In genomic region chr2:158882297-158882696, GRCh38 we compare ENCODE assay signal across 37 cellular contexts.
"Had no signal": no experiment of that assay in that cellular context is flagged by ENCODE, and none has a peak within 500 bp of the region (broad histone marks: within the 10 kb centered on the region; RNA-seq: fewer than 3 reads in every experiment).

No MANE protein-coding gene starts in this region.

- H3K27ac Mint-ChIP-seq: activated CD4-positive, alpha-beta memory T cell treated with anti-CD3 and anti-CD28 coated beads, Interleukin-2, amount 10 ng/mL, durations not matched to agents 7 days and 5 days; activated CD4-positive, alpha-beta T cell treated with anti-CD3 and anti-CD28 coated beads for 36 hours; activated CD4-positive, alpha-beta T cell treated with anti-CD3 and anti-CD28 coated beads, Interleukin-2, amount 10 ng/mL, durations not matched to agents 7 days and 5 days; activated CD8-positive, alpha-beta memory T cell treated with anti-CD3 and anti-CD28 coated beads, Interleukin-2, amount 10 ng/mL, durations not matched to agents 7 days and 5 days; activated CD8-positive, alpha-beta T cell treated with anti-CD3 and anti-CD28 coated beads, Interleukin-2, amount 10 ng/mL, durations not matched to agents 7 days and 5 days; activated naive CD4-positive, alpha-beta T cell treated with anti-CD3 and anti-CD28 coated beads, Interleukin-2, amount 10 ng/mL, durations not matched to agents 7 days and 5 days; activated naive CD4-positive, alpha-beta T cell treated with anti-CD3 and anti-CD28 coated beads, Interleukin-2, amount 50 U/mL, for 24 hours; activated naive CD8-positive, alpha-beta T cell; activated naive CD8-positive, alpha-beta T cell treated with anti-CD3 and anti-CD28 coated beads, Interleukin-2, amount 10 ng/mL, durations not matched to agents 7 days and 5 days; activated naive CD8-positive, alpha-beta T cell treated with anti-CD3 and anti-CD28 coated beads, Interleukin-2, amount 50 U/mL, for 24 hours; activated T-cell treated with anti-CD3 and anti-CD28 coated beads, Interleukin-2, amount 50 U/mL, for 24 hours; activated T-helper 2 cell treated with anti-CD3 and anti-CD28 coated beads, Interferon-gamma antibody, Interleukin-2, Interleukin-4, amounts not matched to agents 10 μg/mL and 5 μg/mL and 100 μg/mL, durations not matched to agents 14 hours and 24 hours and 36 hours; T-helper 1 cell treated with Interleukin-12 subunit alpha and Interleukin-12 subunit beta and Interleukin-4 antibody, amounts not matched to agents 30 μg/mL and 1 μg/mL, for 36 hours; T-helper 2 cell treated with Interferon-gamma antibody and Interleukin-4, amounts not matched to agents 5 μg/mL and 100 μg/mL, for 36 hours; WTC11 had no signal

- H3K4me1 ChIP-seq: ascending aorta had no signal

- H3K4me3 ChIP-seq: ascending aorta, cardiac muscle cell had no signal

- H3K27me3 Mint-ChIP-seq: activated CD4-positive, alpha-beta memory T cell treated with anti-CD3 and anti-CD28 coated beads, Interleukin-2, amount 10 ng/mL, durations not matched to agents 7 days and 5 days; activated CD4-positive, alpha-beta T cell treated with anti-CD3 and anti-CD28 coated beads, Interleukin-2, amount 10 ng/mL, durations not matched to agents 7 days and 5 days; activated CD8-positive, alpha-beta memory T cell treated with anti-CD3 and anti-CD28 coated beads, Interleukin-2, amount 10 ng/mL, durations not matched to agents 7 days and 5 days; activated naive CD4-positive, alpha-beta T cell treated with anti-CD3 and anti-CD28 coated beads, Interleukin-2, amount 10 ng/mL, durations not matched to agents 7 days and 5 days; activated naive CD8-positive, alpha-beta T cell treated with anti-CD3 and anti-CD28 coated beads, Interleukin-2, amount 50 U/mL, for 24 hours; activated T-cell treated with anti-CD3 and anti-CD28 coated beads, Interleukin-2, amount 50 U/mL, for 24 hours; brain had no signal

- H3K27me3 ChIP-seq: ascending aorta, cardiac muscle cell had no signal

- ATAC-seq: activated CD4-positive, alpha-beta T cell treated with anti-CD3 and anti-CD28 coated beads for 36 hours; activated CD4-positive, CD25-positive, alpha-beta regulatory T cell treated with anti-CD3 and anti-CD28 coated beads, Interleukin-2, amount 50 U/mL, for 24 hours; activated CD8-positive, alpha-beta memory T cell treated with anti-CD3 and anti-CD28 coated beads, Interleukin-2, amount 10 ng/mL, durations not matched to agents 7 days and 5 days; activated CD8-positive, alpha-beta T cell treated with anti-CD3 and anti-CD28 coated beads, Interleukin-2, amount 10 ng/mL, durations not matched to agents 7 days and 5 days; activated naive CD8-positive, alpha-beta T cell treated with anti-CD3 and anti-CD28 coated beads, Interleukin-2, amount 50 U/mL, for 24 hours; WTC11 had no signal

- H3K27ac ChIP-seq: ascending aorta, cardiac muscle cell, WERI-Rb-1 had no signal

- H3K4me1 Mint-ChIP-seq: activated CD4-positive, alpha-beta memory T cell treated with anti-CD3 and anti-CD28 coated beads, Interleukin-2, amount 10 ng/mL, durations not matched to agents 7 days and 5 days; activated CD4-positive, alpha-beta T cell treated with anti-CD3 and anti-CD28 coated beads, Interleukin-2, amount 10 ng/mL, durations not matched to agents 7 days and 5 days; activated CD8-positive, alpha-beta memory T cell treated with anti-CD3 and anti-CD28 coated beads, Interleukin-2, amount 10 ng/mL, durations not matched to agents 7 days and 5 days; activated naive CD4-positive, alpha-beta T cell treated with anti-CD3 and anti-CD28 coated beads, Interleukin-2, amount 10 ng/mL, durations not matched to agents 7 days and 5 days; activated naive CD4-positive, alpha-beta T cell treated with anti-CD3 and anti-CD28 coated beads, Interleukin-2, amount 50 U/mL, for 24 hours; activated naive CD8-positive, alpha-beta T cell treated with anti-CD3 and anti-CD28 coated beads, Interleukin-2, amount 10 ng/mL, durations not matched to agents 7 days and 5 days; activated naive CD8-positive, alpha-beta T cell treated with anti-CD3 and anti-CD28 coated beads, Interleukin-2, amount 50 U/mL, for 24 hours; brain; central memory CD8-positive, alpha-beta T cell; WTC11 had no signal

- H3K9me3 Mint-ChIP-seq: activated CD4-positive, alpha-beta memory T cell treated with anti-CD3 and anti-CD28 coated beads, Interleukin-2, amount 10 ng/mL, durations not matched to agents 7 days and 5 days; activated CD4-positive, alpha-beta T cell treated with anti-CD3 and anti-CD28 coated beads, Interleukin-2, amount 10 ng/mL, durations not matched to agents 7 days and 5 days; activated naive CD4-positive, alpha-beta T cell treated with anti-CD3 and anti-CD28 coated beads, Interleukin-2, amount 10 ng/mL, durations not matched to agents 7 days and 5 days; activated naive CD4-positive, alpha-beta T cell treated with anti-CD3 and anti-CD28 coated beads, Interleukin-2, amount 50 U/mL, for 24 hours; activated naive CD8-positive, alpha-beta T cell treated with anti-CD3 and anti-CD28 coated beads, Interleukin-2, amount 10 ng/mL, durations not matched to agents 7 days and 5 days; activated naive CD8-positive, alpha-beta T cell treated with anti-CD3 and anti-CD28 coated beads, Interleukin-2, amount 50 U/mL, for 24 hours; activated T-cell treated with anti-CD3 and anti-CD28 coated beads, Interleukin-2, amount 50 U/mL, for 24 hours; activated T-helper 2 cell treated with anti-CD3 and anti-CD28 coated beads, Interferon-gamma antibody, Interleukin-2, Interleukin-4, amounts not matched to agents 10 μg/mL and 5 μg/mL and 100 μg/mL, durations not matched to agents 14 hours and 24 hours and 36 hours; central memory CD8-positive, alpha-beta T cell; T-helper 1 cell treated with Interleukin-12 subunit alpha and Interleukin-12 subunit beta and Interleukin-4 antibody, amounts not matched to agents 30 μg/mL and 1 μg/mL, for 36 hours; T-helper 2 cell treated with Interferon-gamma antibody and Interleukin-4, amounts not matched to agents 5 μg/mL and 100 μg/mL, for 36 hours; WTC11 had no signal

- DNase-seq: activated CD4-positive, alpha-beta memory T cell treated with anti-CD3 and anti-CD28 coated beads, Interleukin-2, amount 10 ng/mL, durations not matched to agents 7 days and 5 days; activated CD4-positive, alpha-beta T cell treated with anti-CD3 and anti-CD28 coated beads for 1 hour; activated CD4-positive, alpha-beta T cell treated with anti-CD3 and anti-CD28 coated beads for 36 hours; activated CD4-positive, alpha-beta T cell treated with anti-CD3 and anti-CD28 coated beads for 48 hours; activated CD4-positive, alpha-beta T cell treated with anti-CD3 and anti-CD28 coated beads, Interleukin-2, amount 10 ng/mL, durations not matched to agents 7 days and 5 days; activated CD4-positive, alpha-beta T cell treated with anti-CD3 and anti-CD28 coated beads, Interleukin-2, amount 50 U/mL, for 48 hours; activated CD4-positive, CD25-positive, alpha-beta regulatory T cell; activated CD8-positive, alpha-beta memory T cell treated with anti-CD3 and anti-CD28 coated beads for 24 hours; activated CD8-positive, alpha-beta memory T cell treated with anti-CD3 and anti-CD28 coated beads, Interleukin-2, amount 10 ng/mL, durations not matched to agents 7 days and 5 days; activated CD8-positive, alpha-beta memory T cell treated with anti-CD3 and anti-CD28 coated beads, Interleukin-2, amount 50 U/mL, for 48 hours; activated CD8-positive, alpha-beta T cell treated with anti-CD3 and anti-CD28 coated beads, Interleukin-2, amount 10 ng/mL, durations not matched to agents 7 days and 5 days; activated effector memory CD4-positive, alpha-beta T cell treated with Interleukin-2 at 50 U/mL for 16 hours; activated gamma-delta T cell; activated naive CD4-positive, alpha-beta T cell treated with anti-CD3 and anti-CD28 coated beads, Interleukin-2, amount 10 ng/mL, durations not matched to agents 7 days and 5 days; activated naive CD4-positive, alpha-beta T cell treated with Interleukin-2 at 50 U/mL for 16 hours; activated naive CD8-positive, alpha-beta T cell treated with anti-CD3 and anti-CD28 coated beads, Interleukin-2, amount 10 ng/mL, durations not matched to agents 7 days and 5 days; activated naive CD8-positive, alpha-beta T cell treated with anti-CD3 and anti-CD28 coated beads, Interleukin-2, amount 50 U/mL, for 24 hours; activated T-cell treated with anti-CD3 and anti-CD28 coated beads, Interleukin-2, amount 50 U/mL, for 24 hours; activated T-cell treated with anti-CD3 and anti-CD28 coated beads, Interleukin-2, amount 50 U/mL, for 48 hours; amygdala; anterior cingulate cortex; caudate nucleus; cerebellar nuclear complex; T-helper 2 cell; T-helper 9 cell; WERI-Rb-1 had no signal

- H3K36me3 Mint-ChIP-seq: activated CD8-positive, alpha-beta memory T cell treated with anti-CD3 and anti-CD28 coated beads, Interleukin-2, amount 10 ng/mL, durations not matched to agents 7 days and 5 days; activated naive CD4-positive, alpha-beta T cell treated with anti-CD3 and anti-CD28 coated beads, Interleukin-2, amount 10 ng/mL, durations not matched to agents 7 days and 5 days; activated naive CD4-positive, alpha-beta T cell treated with anti-CD3 and anti-CD28 coated beads, Interleukin-2, amount 50 U/mL, for 24 hours; activated naive CD8-positive, alpha-beta T cell; activated naive CD8-positive, alpha-beta T cell treated with anti-CD3 and anti-CD28 coated beads, Interleukin-2, amount 10 ng/mL, durations not matched to agents 7 days and 5 days; brain; WTC11 had no signal

- H3K9me3 ChIP-seq: ascending aorta had no signal

- H3K36me3 ChIP-seq: ascending aorta, cardiac muscle cell, WERI-Rb-1 had no signal

- H3K4me3 Mint-ChIP-seq: activated CD4-positive, alpha-beta memory T cell treated with anti-CD3 and anti-CD28 coated beads, Interleukin-2, amount 10 ng/mL, durations not matched to agents 7 days and 5 days; activated CD4-positive, alpha-beta T cell treated with anti-CD3 and anti-CD28 coated beads for 36 hours; activated CD4-positive, alpha-beta T cell treated with anti-CD3 and anti-CD28 coated beads, Interleukin-2, amount 10 ng/mL, durations not matched to agents 7 days and 5 days; activated CD8-positive, alpha-beta memory T cell treated with anti-CD3 and anti-CD28 coated beads, Interleukin-2, amount 10 ng/mL, durations not matched to agents 7 days and 5 days; activated CD8-positive, alpha-beta T cell treated with anti-CD3 and anti-CD28 coated beads, Interleukin-2, amount 10 ng/mL, durations not matched to agents 7 days and 5 days; activated naive CD4-positive, alpha-beta T cell treated with anti-CD3 and anti-CD28 coated beads, Interleukin-2, amount 10 ng/mL, durations not matched to agents 7 days and 5 days; activated naive CD4-positive, alpha-beta T cell treated with anti-CD3 and anti-CD28 coated beads, Interleukin-2, amount 50 U/mL, for 24 hours; activated naive CD8-positive, alpha-beta T cell; activated naive CD8-positive, alpha-beta T cell treated with anti-CD3 and anti-CD28 coated beads, Interleukin-2, amount 10 ng/mL, durations not matched to agents 7 days and 5 days; activated naive CD8-positive, alpha-beta T cell treated with anti-CD3 and anti-CD28 coated beads, Interleukin-2, amount 50 U/mL, for 24 hours; activated T-cell treated with anti-CD3 and anti-CD28 coated beads, Interleukin-2, amount 50 U/mL, for 24 hours; brain; central memory CD8-positive, alpha-beta T cell; T-helper 1 cell treated with Interleukin-12 subunit alpha and Interleukin-12 subunit beta and Interleukin-4 antibody, amounts not matched to agents 30 μg/mL and 1 μg/mL, for 36 hours; T-helper 2 cell treated with Interferon-gamma antibody and Interleukin-4, amounts not matched to agents 5 μg/mL and 100 μg/mL, for 36 hours; WTC11 had no signal
